ENCODE assay signal across 2 cellular contexts in the genomic region with DNA sequence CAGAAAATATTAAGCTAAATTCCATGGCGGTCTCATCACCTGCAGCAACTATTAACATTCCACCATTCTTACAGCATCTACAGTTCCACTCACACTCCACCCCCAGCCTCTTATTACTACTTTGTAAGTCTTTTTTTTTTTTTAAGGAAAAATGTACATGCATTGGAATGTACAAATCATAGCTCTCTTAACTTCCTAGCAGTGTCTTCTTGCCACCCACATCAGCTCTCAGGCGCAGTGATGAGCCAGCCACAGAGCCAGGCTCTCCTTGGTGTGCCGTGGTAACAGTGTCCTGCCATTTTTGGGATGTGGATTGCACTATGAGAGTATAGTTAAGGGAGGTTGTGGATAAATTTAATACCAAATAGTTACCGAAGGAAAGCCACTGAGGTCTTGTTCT.
TF ChIP-seq lines count a peak whose summit lies in the region.

No MANE protein-coding gene starts in this region.

TF ChIP-seq in SK-N-SH treated with all-trans-retinoic acid at 6 μM for 48 hours, 23 proteins besides CTCF, POLR2A, EP300 and RAD21:
- TF ChIP-seq, protein P1, sequence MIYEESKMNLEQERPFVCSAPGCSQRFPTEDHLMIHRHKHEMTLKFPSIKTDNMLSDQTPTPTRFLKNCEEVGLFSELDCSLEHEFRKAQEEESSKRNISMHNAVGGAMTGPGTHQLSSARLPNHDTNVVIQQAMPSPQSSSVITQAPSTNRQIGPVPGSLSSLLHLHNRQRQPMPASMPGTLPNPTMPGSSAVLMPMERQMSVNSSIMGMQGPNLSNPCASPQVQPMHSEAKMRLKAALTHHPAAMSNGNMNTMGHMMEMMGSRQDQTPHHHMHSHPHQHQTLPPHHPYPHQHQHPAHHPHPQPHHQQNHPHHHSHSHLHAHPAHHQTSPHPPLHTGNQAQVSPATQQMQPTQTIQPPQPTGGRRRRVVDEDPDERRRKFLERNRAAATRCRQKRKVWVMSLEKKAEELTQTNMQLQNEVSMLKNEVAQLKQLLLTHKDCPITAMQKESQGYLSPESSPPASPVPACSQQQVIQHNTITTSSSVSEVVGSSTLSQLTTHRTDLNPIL (CRISPR knock-in tag; IDR thresholded peaks at IDR 0.05; ENCODE audit: low read depth), result no peak
- TF ChIP-seq ZNF70 (CRISPR knock-in tag; IDR thresholded peaks at IDR 0.05) (no peak), ZC3H10 (CRISPR knock-in tag; IDR thresholded peaks at IDR 0.05) (no peak), CSDC2 (CRISPR knock-in tag; IDR thresholded peaks at IDR 0.05) (no peak), BACH2 (CRISPR knock-in tag; IDR thresholded peaks at IDR 0.05; ENCODE audit: borderline replicate concordance) (no peak), TCF4 (CRISPR knock-in tag; IDR thresholded peaks at IDR 0.05; ENCODE audit: borderline replicate concordance) (no peak), ZFP3 (CRISPR knock-in tag; IDR thresholded peaks at IDR 0.05) (no peak), ARNTL (CRISPR knock-in tag; IDR thresholded peaks at IDR 0.05; ENCODE audit: borderline replicate concordance, low read depth) (no peak), PPARA (CRISPR knock-in tag; IDR thresholded peaks at IDR 0.05; ENCODE audit: borderline replicate concordance) (no peak), GLIS3 (CRISPR knock-in tag; IDR thresholded peaks at IDR 0.05) (no peak), OSR1 (CRISPR knock-in tag; IDR thresholded peaks at IDR 0.05) (no peak), SNAI2 (CRISPR knock-in tag; IDR thresholded peaks at IDR 0.05) (no peak), ISL1 (CRISPR knock-in tag; IDR thresholded peaks at IDR 0.05) (no peak), TOX (CRISPR knock-in tag; IDR thresholded peaks at IDR 0.05; ENCODE audit: borderline replicate concordance) (no peak), RARB (CRISPR knock-in tag; IDR thresholded peaks at IDR 0.05) (no peak)
- TF ChIP-seq, protein P2, sequence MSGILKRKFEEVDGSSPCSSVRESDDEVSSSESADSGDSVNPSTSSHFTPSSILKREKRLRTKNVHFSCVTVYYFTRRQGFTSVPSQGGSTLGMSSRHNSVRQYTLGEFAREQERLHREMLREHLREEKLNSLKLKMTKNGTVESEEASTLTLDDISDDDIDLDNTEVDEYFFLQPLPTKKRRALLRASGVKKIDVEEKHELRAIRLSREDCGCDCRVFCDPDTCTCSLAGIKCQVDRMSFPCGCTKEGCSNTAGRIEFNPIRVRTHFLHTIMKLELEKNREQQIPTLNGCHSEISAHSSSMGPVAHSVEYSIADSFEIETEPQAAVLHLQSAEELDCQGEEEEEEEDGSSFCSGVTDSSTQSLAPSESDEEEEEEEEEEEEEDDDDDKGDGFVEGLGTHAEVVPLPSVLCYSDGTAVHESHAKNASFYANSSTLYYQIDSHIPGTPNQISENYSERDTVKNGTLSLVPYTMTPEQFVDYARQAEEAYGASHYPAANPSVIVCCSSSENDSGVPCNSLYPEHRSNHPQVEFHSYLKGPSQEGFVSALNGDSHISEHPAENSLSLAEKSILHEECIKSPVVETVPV (CRISPR knock-in tag; IDR thresholded peaks at IDR 0.05), result no peak
- TF ChIP-seq, protein P3, sequence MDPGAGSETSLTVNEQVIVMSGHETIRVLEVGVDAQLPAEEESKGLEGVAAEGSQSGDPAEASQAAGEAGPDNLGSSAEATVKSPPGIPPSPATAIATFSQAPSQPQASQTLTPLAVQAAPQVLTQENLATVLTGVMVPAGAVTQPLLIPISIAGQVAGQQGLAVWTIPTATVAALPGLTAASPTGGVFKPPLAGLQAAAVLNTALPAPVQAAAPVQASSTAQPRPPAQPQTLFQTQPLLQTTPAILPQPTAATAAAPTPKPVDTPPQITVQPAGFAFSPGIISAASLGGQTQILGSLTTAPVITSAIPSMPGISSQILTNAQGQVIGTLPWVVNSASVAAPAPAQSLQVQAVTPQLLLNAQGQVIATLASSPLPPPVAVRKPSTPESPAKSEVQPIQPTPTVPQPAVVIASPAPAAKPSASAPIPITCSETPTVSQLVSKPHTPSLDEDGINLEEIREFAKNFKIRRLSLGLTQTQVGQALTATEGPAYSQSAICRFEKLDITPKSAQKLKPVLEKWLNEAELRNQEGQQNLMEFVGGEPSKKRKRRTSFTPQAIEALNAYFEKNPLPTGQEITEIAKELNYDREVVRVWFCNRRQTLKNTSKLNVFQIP (CRISPR knock-in tag; IDR thresholded peaks at IDR 0.05; ENCODE audit: borderline replicate concordance, low read depth), result no peak

TF ChIP-seq in IMR-90, 13 proteins besides CTCF, POLR2A, EP300 and RAD21 (continued from another document):
- TF ChIP-seq, protein P4, sequence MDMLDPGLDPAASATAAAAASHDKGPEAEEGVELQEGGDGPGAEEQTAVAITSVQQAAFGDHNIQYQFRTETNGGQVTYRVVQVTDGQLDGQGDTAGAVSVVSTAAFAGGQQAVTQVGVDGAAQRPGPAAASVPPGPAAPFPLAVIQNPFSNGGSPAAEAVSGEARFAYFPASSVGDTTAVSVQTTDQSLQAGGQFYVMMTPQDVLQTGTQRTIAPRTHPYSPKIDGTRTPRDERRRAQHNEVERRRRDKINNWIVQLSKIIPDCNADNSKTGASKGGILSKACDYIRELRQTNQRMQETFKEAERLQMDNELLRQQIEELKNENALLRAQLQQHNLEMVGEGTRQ (IDR thresholded peaks at IDR 0.05; ENCODE audit: low read depth, low read length), result no peak
- no peak for TF ChIP-seq FOS (IDR thresholded peaks at IDR 0.05; ENCODE audit: low read depth, low read length)
